In genomic region chr1:207091185-207091906, GRCh38 we compare ENCODE assay signal across 18 cellular contexts. TPM values are rescaled to one million over a fixed set of nuclear protein-coding genes. Genes with fewer than 3 reads are reported as not detected.
A peak's percentile ranks its signal among the peaks of the same experiment; 100 is the strongest.
DNase-seq lines count a peak whose midpoint lies in the region; ATAC-seq, FAIRE-seq and TF ChIP-seq lines count a peak whose summit lies in the region.
"Had no signal": no experiment of that assay in that cellular context is flagged by ENCODE, and none has a peak within 500 bp of the region (broad histone marks: within the 10 kb centered on the region; RNA-seq: fewer than 3 reads in every experiment).

No MANE protein-coding gene starts in this region.

- H3K79me2 ChIP-seq in GM12878 (ENCODE audit: control insufficient read depth, insufficient read depth, low read length): no peaks in the 10 kb centered on the region
- no peaks in the 10 kb centered on the region for H3K79me2 ChIP-seq in GM23248 (ENCODE audit: insufficient read depth)

- in situ Hi-C loops in GM12878 (cut with MboI): no loop called here
- in situ Hi-C loops in transverse colon (cut with MboI; ENCODE audit: low pct_ligation_motif_present in 1 of 4, low pct_unique_long_range_greater_than_20kb in 1 of 4, low sequenced_read_pairs in 3 of 4): loop anchor here in 3 of 4 donors (10.0 to 25.0 kb wide), 3 partner anchors 83 to 421 kb away; partner anchors contain the start of gene CR1 (in 2 of the 3)
- in situ Hi-C loops in GM23248 (cut with MboI): no loop called here

- peak overlapping the region; percentile 47 for H3K27ac Mint-ChIP-seq in activated naive CD8-positive, alpha-beta T cell treated with anti-CD3 and anti-CD28 coated beads, Interleukin-2, amount 10 ng/mL, durations not matched to agents 7 days and 5 days
- H3K27ac Mint-ChIP-seq in activated naive CD8-positive, alpha-beta T cell treated with anti-CD3 and anti-CD28 coated beads for 36 hours: no peak overlapping the region
- H3K27ac Mint-ChIP-seq in type B pancreatic cell: no peak overlapping the region

- H3K4me2 ChIP-seq in GM12878 (ENCODE audit: control insufficient read depth, insufficient read depth) (peak overlapping the region; percentile 21; the same call in 1 of the 2 replicates), GM23248 (ENCODE audit: unreplicated experiment) (no peak overlapping the region)

- H3K9ac ChIP-seq in GM12878 (ENCODE audit: control insufficient read depth, insufficient read depth, low read length): no peak overlapping the region
- no peak overlapping the region for H3K9ac ChIP-seq in GM23248

- H3K9me3 Mint-ChIP-seq in activated naive CD8-positive, alpha-beta T cell treated with anti-CD3 and anti-CD28 coated beads, Interleukin-2, amount 10 ng/mL, durations not matched to agents 7 days and 5 days: no peaks in the 10 kb centered on the region
- no peaks in the 10 kb centered on the region for H3K9me3 Mint-ChIP-seq in activated naive CD8-positive, alpha-beta T cell treated with anti-CD3 and anti-CD28 coated beads for 36 hours
- no peaks in the 10 kb centered on the region for H3K9me3 Mint-ChIP-seq in type B pancreatic cell

- H3K36me3 Mint-ChIP-seq in activated naive CD8-positive, alpha-beta T cell treated with anti-CD3 and anti-CD28 coated beads, Interleukin-2, amount 10 ng/mL, durations not matched to agents 7 days and 5 days: peaks cover 5% of the 10 kb centered on the region
- H3K36me3 Mint-ChIP-seq in activated naive CD8-positive, alpha-beta T cell treated with anti-CD3 and anti-CD28 coated beads for 36 hours: peaks cover 1% of the 10 kb centered on the region
- no peaks in the 10 kb centered on the region for H3K36me3 Mint-ChIP-seq in type B pancreatic cell

- no peak for ATAC-seq in activated naive CD8-positive, alpha-beta T cell treated with anti-CD3 and anti-CD28 coated beads, Interleukin-2, amount 10 ng/mL, durations not matched to agents 7 days and 5 days (ENCODE audit: low read depth)
- peak; percentile 56 for ATAC-seq in HG02885 (IDR thresholded peaks at IDR 0.05; ENCODE audit: poor library complexity, unreplicated experiment)
- peak; percentile 75 for ATAC-seq in GM12878

- no peak for DNase-seq in activated naive CD8-positive, alpha-beta T cell treated with anti-CD3 and anti-CD28 coated beads, Interleukin-2, amount 10 ng/mL, durations not matched to agents 7 days and 5 days
- DNase-seq in activated naive CD8-positive, alpha-beta T cell treated with anti-CD3 and anti-CD28 coated beads for 36 hours: no peak
- DNase-seq in GM12878 (ENCODE audit: low read depth, low spot score): no peak
- DNase-seq in type B pancreatic cell (ENCODE audit: extremely low spot score, unreplicated experiment): no peak
- no peak for DNase-seq in transverse colon
- DNase-seq in GM23248: no peak
- no peak for DNase-seq in SKM-1 treated with dmso at 0.1 percent for 144 hours (lab: John Stamatoyannopoulos, UW; ENCODE audit: unreplicated experiment)
- DNase-seq: C1 segment of cervical spinal cord, NCI-H187, NCI-H226, NCI-H524, NCI-H82 had no signal

- no peak overlapping the region for H3K4me3 Mint-ChIP-seq in activated naive CD8-positive, alpha-beta T cell treated with anti-CD3 and anti-CD28 coated beads, Interleukin-2, amount 10 ng/mL, durations not matched to agents 7 days and 5 days
- no peak overlapping the region for H3K4me3 Mint-ChIP-seq in activated naive CD8-positive, alpha-beta T cell treated with anti-CD3 and anti-CD28 coated beads for 36 hours
- no peak overlapping the region for H3K4me3 Mint-ChIP-seq in type B pancreatic cell

- no peaks in the 10 kb centered on the region for H3K9me2 ChIP-seq in GM23248 (ENCODE audit: insufficient read depth)

- TF ChIP-seq EP300 in GM12878 (IDR thresholded peaks at IDR 0.05; ENCODE audit: borderline replicate concordance in 1 of 2, control insufficient read depth in 1 of 2, low read depth in 2 of 2, low read length in 2 of 2) (no peak; a peak in 1 of 4 replicates), transverse colon (IDR thresholded peaks at IDR 0.05; ENCODE audit: low read depth) (no peak)

- H2AFZ ChIP-seq in GM12878 (ENCODE audit: control insufficient read depth, low read depth, low read length) (peak overlapping the region; percentile 24), GM23248 (no peak overlapping the region)

- H3K27me3 ChIP-seq in GM12878 (replicated peaks in 1 of 2; ENCODE audit: control insufficient read depth in 2 of 2, insufficient read depth in 2 of 2, low read length in 1 of 2) (no peaks in the 10 kb centered on the region), transverse colon (no peaks in the 10 kb centered on the region), GM23248 (replicated peaks; ENCODE audit: insufficient read depth) (peaks cover 8% of the 10 kb centered on the region)
- H3K27me3 ChIP-seq: SJSA1 had no signal

- CTCF ChIA-PET in GM12878 (lab: Yijun Ruan, JAX): interaction anchor here (0.9 to 4.4 kb wide), 4 partner anchors 42 to 408 kb away, joined by 3 to 29 read pairs (median 4); no protein-coding TSS in a partner anchor

- TF ChIP-seq POLR2A in GM12878 (IDR thresholded peaks at IDR 0.05; ENCODE audit: low read depth, low read length) (no peak), transverse colon (IDR thresholded peaks at IDR 0.05) (no peak)

- 39% methylated on average over 4 of the region's 4 CpGs for WGBS in GM12878 (ENCODE audit: insufficient coverage, insufficient replicate concordance, low lambda C conversion rate, missing lambda C conversion rate)
- WGBS in transverse colon (ENCODE audit: low coverage in 1 of 2), 2 donors: 74 to 77% methylated on average over 4 of the region's 4 CpGs
- 72 to 80% methylated on average over 4 of the region's 4 CpGs for WGBS in GM23248 (ENCODE audit: low coverage in 1 of 2, low lambda C conversion rate in 2 of 2, missing lambda C conversion rate in 2 of 2), 2 experiments

- POLR2A ChIA-PET in activated naive CD8-positive, alpha-beta T cell treated with anti-CD3 and anti-CD28 coated beads, Interleukin-2, amount 10 ng/mL, durations not matched to agents 7 days and 5 days (lab: Charles Lee): interaction anchor here (1.7 kb wide), 1 partner anchor 232 kb away, joined by 3 read pairs; no protein-coding TSS in a partner anchor
- POLR2A ChIA-PET in GM12878 (lab: Charles Lee): interaction anchor here (1.0 kb wide), 1 partner anchor 38 kb away, joined by 3 read pairs; the partner anchor contains the start of gene PFKFB2

- TF ChIP-seq RAD21 in GM12878 (IDR thresholded peaks at IDR 0.05; ENCODE audit: insufficient read depth, low read depth, low read length): no peak

- RAD21 ChIA-PET in GM12878 (lab: Charles Lee; ENCODE audit: unreplicated experiment): no interaction called here

- no peak overlapping the region for H3K4me3 ChIP-seq in GM12878
- no peak overlapping the region for H3K4me3 ChIP-seq in transverse colon
- no peak overlapping the region for H3K4me3 ChIP-seq in GM23248
- H3K4me3 ChIP-seq: SJSA1 had no signal

- no TSS peak for BruUV-seq in GM12878 (replicated peaks; lab: Mats Ljungman, UMichigan)

- H4K20me1 ChIP-seq in GM12878 (ENCODE audit: control insufficient read depth, insufficient read depth) (no peaks in the 10 kb centered on the region), GM23248 (ENCODE audit: insufficient read depth) (no peaks in the 10 kb centered on the region)

- H3K36me3 ChIP-seq in GM12878 (ENCODE audit: control insufficient read depth in 2 of 2, insufficient read depth in 2 of 2, low read length in 1 of 2) (no peaks in the 10 kb centered on the region), transverse colon (no peaks in the 10 kb centered on the region), GM23248 (ENCODE audit: low read depth) (no peaks in the 10 kb centered on the region)
- H3K36me3 ChIP-seq: SJSA1 had no signal

- H3K27me3 Mint-ChIP-seq in activated naive CD8-positive, alpha-beta T cell treated with anti-CD3 and anti-CD28 coated beads, Interleukin-2, amount 10 ng/mL, durations not matched to agents 7 days and 5 days: no peaks in the 10 kb centered on the region
- H3K27me3 Mint-ChIP-seq in activated naive CD8-positive, alpha-beta T cell treated with anti-CD3 and anti-CD28 coated beads for 36 hours: peaks cover 2% of the 10 kb centered on the region
- H3K27me3 Mint-ChIP-seq in type B pancreatic cell: peaks cover 5% of the 10 kb centered on the region

- H3K27ac ChIP-seq in GM12878 (ENCODE audit: control insufficient read depth, insufficient read depth): no peak overlapping the region
- no peak overlapping the region for H3K27ac ChIP-seq in transverse colon
- no peak overlapping the region for H3K27ac ChIP-seq in GM23248
- H3K27ac ChIP-seq: SJSA1 had no signal

- intact Hi-C loops in GM12878 (cut with micrococcal nuclease; ENCODE audit: unreplicated experiment) (no loop called here), transverse colon (cut with DNase I; ENCODE audit: low total_unique reads) (no loop called here)

- peaks cover 14% of the 10 kb centered on the region for H3K4me1 Mint-ChIP-seq in activated naive CD8-positive, alpha-beta T cell treated with anti-CD3 and anti-CD28 coated beads, Interleukin-2, amount 10 ng/mL, durations not matched to agents 7 days and 5 days
- H3K4me1 Mint-ChIP-seq in activated naive CD8-positive, alpha-beta T cell treated with anti-CD3 and anti-CD28 coated beads for 36 hours: peaks cover 20% of the 10 kb centered on the region
- peaks cover 6% of the 10 kb centered on the region for H3K4me1 Mint-ChIP-seq in type B pancreatic cell (ENCODE audit: unreplicated experiment)

- no peaks in the 10 kb centered on the region for H3K4me1 ChIP-seq in GM12878 (ENCODE audit: control insufficient read depth, insufficient read depth, low read length)
- H3K4me1 ChIP-seq in transverse colon: peaks cover 0 to 17% (median 10%) of the 10 kb centered on the region in 4 donors
- no peaks in the 10 kb centered on the region for H3K4me1 ChIP-seq in GM23248 (ENCODE audit: insufficient read depth)

- SMC1A ChIA-PET in GM12878 (lab: Charles Lee; ENCODE audit: uncharacterized antibody, unreplicated experiment): interaction anchor here (1.1 to 1.5 kb wide), 5 partner anchors 9 to 408 kb away, joined by 3 to 5 read pairs (median 3); no protein-coding TSS in a partner anchor

- no peaks in the 10 kb centered on the region for H3F3A ChIP-seq in GM23248 (ENCODE audit: insufficient read depth)

- no peak for FAIRE-seq in GM12878 (lab: Jason Lieb, UNC)
- FAIRE-seq: G401.6, HTR-8/SVneo had no signal

- no peaks in the 10 kb centered on the region for H3K9me3 ChIP-seq in GM12878 (replicated peaks; ENCODE audit: control insufficient read depth, insufficient read depth, low read length)
- H3K9me3 ChIP-seq in transverse colon: no peaks in the 10 kb centered on the region
- H3K9me3 ChIP-seq in GM23248 (ENCODE audit: low read depth): no peaks in the 10 kb centered on the region
- H3K9me3 ChIP-seq: SJSA1 had no signal

- TF ChIP-seq CTCF in GM12878 (IDR thresholded peaks at IDR 0.05 in 2 of 3, conservative IDR thresholded peaks at IDR 0.05 in 1 of 3; ENCODE audit: control insufficient read depth in 2 of 3, extremely low read depth in 1 of 3, insufficient read depth in 1 of 3, low read depth in 3 of 3, low read length in 3 of 3) (no peak), type B pancreatic cell (conservative IDR thresholded peaks at IDR 0.05) (peak; percentile 15), transverse colon (IDR thresholded peaks at IDR 0.05) (no peak)

RNA-seq across cellular contexts. Expression of gene C4BPB, which starts 2.7 kb away (rescaled TPM):
- 1 to 10 TPM; 1.0 to 2.7 TPM for total RNA-seq in activated naive CD8-positive, alpha-beta T cell treated with anti-CD3 and anti-CD28 coated beads, Interleukin-2, amount 10 ng/mL, durations not matched to agents 7 days and 5 days
- total RNA-seq in activated naive CD8-positive, alpha-beta T cell treated with anti-CD3 and anti-CD28 coated beads for 36 hours: 1 to 10 TPM; 1.2 to 1.6 TPM
- total RNA-seq in GM12878 (2013; cell fraction: nucleolus; rRNA removed): 0.24 and 0.63 TPM in 2 replicates
- total RNA-seq in GM12878 (2014; rRNA removed) (0.11 TPM in 1 of 2 replicates, not detected in the other), GM12878 (2014; rRNA removed; fragmentation: Illumina TruSeq; extraction: Trizol) (0.31 and 0.46 TPM in 2 replicates), GM12878 (2021) (0.40 and 0.54 TPM in 2 replicates), type B pancreatic cell (ENCODE audit: low replicate concordance) (0.36 and 4.4 TPM in 2 replicates), transverse colon (10 to 100 TPM in 1 of 4 donors, 1 to 10 TPM in 2, not detected in 1; 3.7 to 16.8 (median 9.8) TPM)
- 0.68 TPM for polyA plus RNA-seq in GM12878 (2011; ENCODE audit: low read depth)
- polyA plus RNA-seq in GM12878 (2011; rRNA removed) (0.53 and 0.92 TPM in 2 replicates), GM12878 (2014; fragmentation: Illumina TruSeq; extraction: Trizol) (0.41 TPM in 1 of 2 replicates, not detected in the other), GM12878 (2014; fragmentation: Nextera tagmentation; extraction: Ambion mirVana) (under 1 TPM; 0.44 to 0.84 TPM), GM12878 (2014; rRNA removed) (0.19 and 1.2 TPM in 2 replicates), GM12878 (2016; fragmentation: Nextera tagmentation; extraction: Ambion mirVana) (under 1 TPM; 0.31 to 0.69 TPM), GM23248 (2016; fragmentation: Nextera tagmentation; extraction: Ambion mirVana) (not detected in 2 replicates)
- polyA plus RNA-seq in GM12878 (2011; cell fraction: cytosol; rRNA removed): 0.22 and 0.25 TPM in 2 replicates
- 0.98 and 1.5 TPM in 2 replicates for polyA plus RNA-seq in GM12878 (2011; cell fraction: nucleus; rRNA removed)
- 0.79 and 0.87 TPM in 2 replicates for polyA plus RNA-seq in GM12878 (2012)
- 0.10 and 1.2 TPM in 2 replicates for polyA minus RNA-seq in GM12878 (2011; rRNA and poly(A)+ RNA removed)
- 2.9 and 5.3 TPM in 2 replicates for polyA minus RNA-seq in GM12878 (2011; cell fraction: cytosol; rRNA and poly(A)+ RNA removed)
- polyA minus RNA-seq in GM12878 (2011; cell fraction: nucleus; rRNA and poly(A)+ RNA removed): 0.29 and 0.60 TPM in 2 replicates
- total RNA-seq in GM23248 (2014; rRNA removed; shearing (Covaris generic)): not detected in 2 replicates
- total RNA-seq: H4 had no signal

RNA-seq across cellular contexts. Expression of gene C4BPA, which starts 12.7 kb away (rescaled TPM):
- total RNA-seq in activated naive CD8-positive, alpha-beta T cell treated with anti-CD3 and anti-CD28 coated beads, Interleukin-2, amount 10 ng/mL, durations not matched to agents 7 days and 5 days: not detected
- not detected for total RNA-seq in activated naive CD8-positive, alpha-beta T cell treated with anti-CD3 and anti-CD28 coated beads for 36 hours
- total RNA-seq in GM12878 (2013; cell fraction: nucleolus; rRNA removed): not detected in 2 replicates
- not detected in 2 replicates for total RNA-seq in GM12878 (2014; rRNA removed)
- total RNA-seq in GM12878 (2014; rRNA removed; fragmentation: Illumina TruSeq; extraction: Trizol): not detected in 2 replicates
- 0.21 and 0.31 TPM in 2 replicates for total RNA-seq in GM12878 (2021)
- not detected for polyA plus RNA-seq in GM12878 (2011; ENCODE audit: low read depth)
- polyA plus RNA-seq in GM12878 (2011; rRNA removed): not detected in 2 replicates
- polyA plus RNA-seq in GM12878 (2011; cell fraction: cytosol; rRNA removed): not detected in 2 replicates
- polyA plus RNA-seq in GM12878 (2011; cell fraction: nucleus; rRNA removed): not detected in 2 replicates
- polyA plus RNA-seq in GM12878 (2012): not detected in 2 replicates
- not detected in 2 replicates for polyA plus RNA-seq in GM12878 (2014; fragmentation: Illumina TruSeq; extraction: Trizol)
- polyA plus RNA-seq in GM12878 (2014; fragmentation: Nextera tagmentation; extraction: Ambion mirVana): not detected
- polyA plus RNA-seq in GM12878 (2014; rRNA removed): not detected in 2 replicates
- polyA plus RNA-seq in GM12878 (2016; fragmentation: Nextera tagmentation; extraction: Ambion mirVana): not detected
- not detected in 2 replicates for polyA minus RNA-seq in GM12878 (2011; rRNA and poly(A)+ RNA removed)
- polyA minus RNA-seq in GM12878 (2011; cell fraction: cytosol; rRNA and poly(A)+ RNA removed): not detected in 2 replicates
- polyA minus RNA-seq in GM12878 (2011; cell fraction: nucleus; rRNA and poly(A)+ RNA removed): not detected in 2 replicates
- total RNA-seq in type B pancreatic cell (ENCODE audit: low replicate concordance): 0.87 and 6.8 TPM in 2 replicates
- total RNA-seq in transverse colon: 1 to 10 TPM in 3 of 4 donors, not detected in 1; 2.2 to 4.4 (median 2.5) TPM
- not detected in 2 replicates for total RNA-seq in GM23248 (2014; rRNA removed; shearing (Covaris generic))
- not detected in 2 replicates for polyA plus RNA-seq in GM23248 (2016; fragmentation: Nextera tagmentation; extraction: Ambion mirVana)
- total RNA-seq: SJSA1; T-helper 2 cell treated with Interferon-gamma antibody and Interleukin-4, amounts not matched to agents 100 ng/mL and 5 ng/mL, for 36 hours had no signal

RNA-seq across cellular contexts. Expression of gene PFKFB2, which starts 38.3 kb away (rescaled TPM):
- total RNA-seq in activated naive CD8-positive, alpha-beta T cell treated with anti-CD3 and anti-CD28 coated beads, Interleukin-2, amount 10 ng/mL, durations not matched to agents 7 days and 5 days: 1 to 10 TPM; 4.6 to 4.8 TPM
- total RNA-seq in activated naive CD8-positive, alpha-beta T cell treated with anti-CD3 and anti-CD28 coated beads for 36 hours: 1 to 10 TPM; 3.9 to 5.2 TPM
- 4.6 and 8.9 TPM in 2 replicates for total RNA-seq in GM12878 (2013; cell fraction: nucleolus; rRNA removed)
- total RNA-seq in GM12878 (2014; rRNA removed) (1.1 and 1.2 TPM in 2 replicates), GM12878 (2014; rRNA removed; fragmentation: Illumina TruSeq; extraction: Trizol) (1.1 and 1.3 TPM in 2 replicates), GM12878 (2021) (0.95 and 1.9 TPM in 2 replicates), type B pancreatic cell (ENCODE audit: low replicate concordance) (18.7 and 31.4 TPM in 2 replicates), transverse colon (100 to 1,000 TPM in 1 of 4 donors, 10 to 100 TPM in 3; 84.2 to 155 (median 91.1) TPM)
- 1.0 TPM for polyA plus RNA-seq in GM12878 (2011; ENCODE audit: low read depth)
- polyA plus RNA-seq in GM12878 (2011; rRNA removed) (1.3 and 1.6 TPM in 2 replicates), GM12878 (2014; fragmentation: Illumina TruSeq; extraction: Trizol) (0.62 and 1.1 TPM in 2 replicates), GM12878 (2014; fragmentation: Nextera tagmentation; extraction: Ambion mirVana) (under 1 TPM; 0.40 to 0.47 TPM), GM12878 (2014; rRNA removed) (0.44 and 1.2 TPM in 2 replicates), GM12878 (2016; fragmentation: Nextera tagmentation; extraction: Ambion mirVana) (under 1 TPM; 0.43 to 0.63 TPM), GM23248 (2016; fragmentation: Nextera tagmentation; extraction: Ambion mirVana) (1.2 and 1.6 TPM in 2 replicates)
- polyA plus RNA-seq in GM12878 (2011; cell fraction: cytosol; rRNA removed): 0.79 and 0.99 TPM in 2 replicates
- 2.4 TPM in 2 replicates for polyA plus RNA-seq in GM12878 (2011; cell fraction: nucleus; rRNA removed)
- polyA plus RNA-seq in GM12878 (2012): 1.3 and 1.4 TPM in 2 replicates
- 2.1 TPM in 2 replicates for polyA minus RNA-seq in GM12878 (2011; rRNA and poly(A)+ RNA removed)
- polyA minus RNA-seq in GM12878 (2011; cell fraction: cytosol; rRNA and poly(A)+ RNA removed): 2.1 and 2.2 TPM in 2 replicates
- polyA minus RNA-seq in GM12878 (2011; cell fraction: nucleus; rRNA and poly(A)+ RNA removed): 0.77 and 0.97 TPM in 2 replicates
- total RNA-seq in GM23248 (2014; rRNA removed; shearing (Covaris generic)): 3.7 and 4.2 TPM in 2 replicates

RNA-seq across cellular contexts. Expression of gene YOD1, which starts 40.3 kb away (rescaled TPM):
- total RNA-seq in activated naive CD8-positive, alpha-beta T cell treated with anti-CD3 and anti-CD28 coated beads, Interleukin-2, amount 10 ng/mL, durations not matched to agents 7 days and 5 days: 10 to 100 TPM; 10.1 to 10.2 TPM
- total RNA-seq in activated naive CD8-positive, alpha-beta T cell treated with anti-CD3 and anti-CD28 coated beads for 36 hours: 10 to 100 TPM; 10.8 to 10.9 TPM
- total RNA-seq in GM12878 (2013; cell fraction: nucleolus; rRNA removed): 12.7 and 12.8 TPM in 2 replicates
- total RNA-seq in GM12878 (2014; rRNA removed) (7.7 and 9.5 TPM in 2 replicates), GM12878 (2014; rRNA removed; fragmentation: Illumina TruSeq; extraction: Trizol) (7.9 TPM in 2 replicates), GM12878 (2021) (6.9 and 7.1 TPM in 2 replicates), type B pancreatic cell (ENCODE audit: low replicate concordance) (12.3 and 15.0 TPM in 2 replicates), transverse colon (10 to 100 TPM in 2 of 4 donors, 1 to 10 TPM in 2; 9.0 to 17.5 (median 12.0) TPM)
- polyA plus RNA-seq in GM12878 (2011; ENCODE audit: low read depth): 2.5 TPM
- polyA plus RNA-seq in GM12878 (2011; rRNA removed) (4.4 and 5.6 TPM in 2 replicates), GM12878 (2014; fragmentation: Illumina TruSeq; extraction: Trizol) (6.6 and 7.9 TPM in 2 replicates), GM12878 (2014; fragmentation: Nextera tagmentation; extraction: Ambion mirVana) (1 to 10 TPM; 2.1 to 2.2 TPM), GM12878 (2014; rRNA removed) (3.3 and 4.0 TPM in 2 replicates), GM12878 (2016; fragmentation: Nextera tagmentation; extraction: Ambion mirVana) (1 to 10 TPM; 4.9 to 5.1 TPM), GM23248 (2016; fragmentation: Nextera tagmentation; extraction: Ambion mirVana) (2.4 TPM in 2 replicates)
- polyA plus RNA-seq in GM12878 (2011; cell fraction: cytosol; rRNA removed): 1.4 and 1.9 TPM in 2 replicates
- polyA plus RNA-seq in GM12878 (2011; cell fraction: nucleus; rRNA removed): 3.7 TPM in 2 replicates
- 3.5 and 5.0 TPM in 2 replicates for polyA plus RNA-seq in GM12878 (2012)
- 2.7 and 4.6 TPM in 2 replicates for polyA minus RNA-seq in GM12878 (2011; rRNA and poly(A)+ RNA removed)
- polyA minus RNA-seq in GM12878 (2011; cell fraction: cytosol; rRNA and poly(A)+ RNA removed): 1.3 and 2.2 TPM in 2 replicates
- 9.3 and 11.5 TPM in 2 replicates for polyA minus RNA-seq in GM12878 (2011; cell fraction: nucleus; rRNA and poly(A)+ RNA removed)
- total RNA-seq in GM23248 (2014; rRNA removed; shearing (Covaris generic)): 6.7 and 7.8 TPM in 2 replicates

RNA-seq across cellular contexts. Expression of gene C1orf116, which starts 58.8 kb away (rescaled TPM):
- not detected for total RNA-seq in activated naive CD8-positive, alpha-beta T cell treated with anti-CD3 and anti-CD28 coated beads, Interleukin-2, amount 10 ng/mL, durations not matched to agents 7 days and 5 days
- total RNA-seq in activated naive CD8-positive, alpha-beta T cell treated with anti-CD3 and anti-CD28 coated beads for 36 hours: under 1 TPM in 1 of 2 experiments, not detected in 1; 0.08 TPM
- not detected in 2 replicates for total RNA-seq in GM12878 (2013; cell fraction: nucleolus; rRNA removed)
- total RNA-seq in GM12878 (2014; rRNA removed) (not detected in 2 replicates), GM12878 (2014; rRNA removed; fragmentation: Illumina TruSeq; extraction: Trizol) (not detected in 2 replicates), GM12878 (2021) (0.03 and 0.08 TPM in 2 replicates), type B pancreatic cell (ENCODE audit: low replicate concordance) (50.4 and 108 TPM in 2 replicates), transverse colon (10 to 100 TPM; 25.7 to 41.2 (median 29.2) TPM)
- polyA plus RNA-seq in GM12878 (2011; ENCODE audit: low read depth): not detected
- polyA plus RNA-seq in GM12878 (2011; rRNA removed) (0.01 TPM in 1 of 2 replicates, not detected in the other), GM12878 (2014; fragmentation: Illumina TruSeq; extraction: Trizol) (not detected in 2 replicates), GM12878 (2014; fragmentation: Nextera tagmentation; extraction: Ambion mirVana) (not detected), GM12878 (2014; rRNA removed) (not detected in 2 replicates), GM12878 (2016; fragmentation: Nextera tagmentation; extraction: Ambion mirVana) (not detected), GM23248 (2016; fragmentation: Nextera tagmentation; extraction: Ambion mirVana) (not detected in 2 replicates)
- 0.01 TPM in 1 of 2 replicates, not detected in the other for polyA plus RNA-seq in GM12878 (2011; cell fraction: cytosol; rRNA removed)
- not detected in 2 replicates for polyA plus RNA-seq in GM12878 (2011; cell fraction: nucleus; rRNA removed)
- polyA plus RNA-seq in GM12878 (2012): 0.04 TPM in 1 of 2 replicates, not detected in the other
- polyA minus RNA-seq in GM12878 (2011; rRNA and poly(A)+ RNA removed): not detected in 2 replicates
- not detected in 2 replicates for polyA minus RNA-seq in GM12878 (2011; cell fraction: cytosol; rRNA and poly(A)+ RNA removed)
- polyA minus RNA-seq in GM12878 (2011; cell fraction: nucleus; rRNA and poly(A)+ RNA removed): not detected in 2 replicates
- not detected in 2 replicates for total RNA-seq in GM23248 (2014; rRNA removed; shearing (Covaris generic))
- total RNA-seq: H4; T-helper 2 cell treated with Interferon-gamma antibody and Interleukin-4, amounts not matched to agents 100 ng/mL and 5 ng/mL, for 36 hours had no signal

Comparison
In these comparisons a context has a peak if more than half of its experiments do, and no peak if none do; other contexts are left out.
1. in situ Hi-C loops: an anchor here in transverse colon (10.0 to 25.0 kb wide); none called in GM12878 and GM23248.